In the genomic region with DNA sequence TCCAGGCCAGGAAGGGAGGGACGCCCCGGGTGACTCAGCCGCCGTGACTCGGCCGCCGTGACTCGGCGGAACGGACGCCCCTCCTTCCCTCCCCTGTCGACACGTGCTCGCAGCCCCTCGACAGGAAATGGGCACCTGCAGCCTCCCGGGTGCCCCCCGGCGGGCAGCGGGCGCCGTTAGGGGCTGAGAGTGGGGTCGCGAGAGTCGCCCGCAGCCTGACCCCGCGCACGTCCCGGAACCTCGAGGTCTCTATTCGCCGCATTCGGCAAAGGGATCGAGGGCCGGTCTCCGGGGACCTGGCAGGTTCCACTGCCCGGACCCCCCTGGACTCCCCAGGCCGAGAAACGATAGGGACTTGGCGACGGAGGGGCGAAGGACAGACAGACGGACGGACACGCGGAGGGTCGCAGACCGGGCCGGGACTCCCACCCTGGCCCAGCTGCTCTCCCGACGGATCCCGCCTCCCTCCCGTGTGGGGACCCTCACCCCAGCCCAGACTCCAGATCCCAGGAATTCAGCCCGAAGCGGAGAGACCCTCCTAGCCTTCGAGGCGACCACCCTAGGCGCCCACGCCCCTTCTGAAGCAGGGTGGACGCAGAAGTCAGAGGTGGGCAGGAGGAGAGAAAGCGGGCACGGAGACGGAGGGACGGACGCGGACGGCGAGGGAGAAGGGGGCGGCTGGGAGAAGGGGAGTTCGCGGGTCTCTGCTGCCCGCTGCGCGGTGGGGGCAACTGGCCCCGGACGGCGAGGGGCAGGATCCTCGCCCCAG, we compare ENCODE assay signal across 8 cellular contexts. TPM values are rescaled to one million over a fixed set of nuclear protein-coding genes. Genes with fewer than 3 reads are reported as not detected.
A peak's percentile ranks its signal among the peaks of the same experiment; 100 is the strongest.
DNase-seq lines count a peak whose midpoint lies in the region; ATAC-seq and TF ChIP-seq lines count a peak whose summit lies in the region.

No MANE protein-coding gene starts in this region.

- H3K4me3 ChIP-seq in AG10803 (ENCODE audit: low read length) (peak overlapping the region; percentile 96), lung (peak overlapping the region; percentile 59)

- peak overlapping the region; percentile 86 to 93 for H3K27ac ChIP-seq in lung (ENCODE audit: low read depth in 1 of 2, low read length in 1 of 2)

- DNase-seq in AG10803 (ENCODE audit: low read depth), result peak; percentile 79
- peak; percentile 95 for DNase-seq in HT1080 (ENCODE audit: low read depth)
- DNase-seq in dedifferentiated amniotic fluid mesenchymal stem cell (ENCODE audit: extremely low spot score), result peak; percentile 46
- no peak for DNase-seq in lung (ENCODE audit: low spot score)
- peak; percentile 68 for DNase-seq in stimulated activated CD8-positive, alpha-beta memory T cell treated with anti-CD3 and anti-CD28 coated beads, Interleukin-4, amount 100 ng/mL, for 24 hours (ENCODE audit: low read depth)
- no peak for DNase-seq in foreskin melanocyte
- no peak for DNase-seq in NCI-H2171 (lab: John Stamatoyannopoulos, UW)

- ATAC-seq in activated CD4-positive, CD25-positive, alpha-beta regulatory T cell treated with anti-CD3 and anti-CD28 coated beads, Interleukin-2, amount 50 U/mL, for 24 hours, result peak; percentile 50
- peak; percentile 58 for ATAC-seq in lung (ENCODE audit: insufficient read depth, low FRiP score)

- no peaks in the 10 kb centered on the region for H3K27me3 ChIP-seq in lung (ENCODE audit: control insufficient read depth, insufficient read depth)

- 2 to 3% methylated on average over 57 to 78 of the region's 78 CpGs for WGBS in lung, 2 donors

- H3K9me3 ChIP-seq in lung (ENCODE audit: control insufficient read depth in 2 of 2, insufficient read depth in 1 of 2, low read length in 1 of 2), result no peaks in the 10 kb centered on the region

- no peak for TF ChIP-seq CTCF in AG10803 (conservative IDR thresholded peaks at IDR 0.05; ENCODE audit: low read length)
- no peak for TF ChIP-seq CTCF in lung (IDR thresholded peaks at IDR 0.05; ENCODE audit: control extremely low read depth, extremely low read depth)

- peaks cover 0 to 4% of the 10 kb centered on the region in 2 donors for H3K4me1 ChIP-seq in lung (ENCODE audit: control insufficient read depth in 2 of 2, insufficient read depth in 2 of 2, low read length in 2 of 2)

- H3K36me3 ChIP-seq in lung (ENCODE audit: control insufficient read depth in 2 of 2, insufficient read depth in 2 of 2, low read length in 2 of 2), result no peaks in the 10 kb centered on the region

RNA-seq across cellular contexts. Expression of a gene that starts 0.6 kb away (rescaled TPM):
- 236 and 374 TPM in 2 replicates for total RNA-seq in HT1080 (2014; rRNA removed; shearing (Covaris generic))
- 579 and 580 TPM in 2 replicates for polyA plus RNA-seq in HT1080 (2015; cell fraction: cytosol; rRNA removed)
- polyA plus RNA-seq in HT1080 (2015; cell fraction: nucleus; rRNA removed), result 258 and 269 TPM in 2 replicates
- 10 to 100 TPM in 1 of 2 donors, under 1 TPM in 1; 0.43 to 11.4 TPM for total RNA-seq in lung
- polyA plus RNA-seq in lung, result 10 to 100 TPM; 19.2 to 19.9 TPM

RNA-seq across cellular contexts. Expression of a gene that starts 9.1 kb away (rescaled TPM):
- 135 and 146 TPM in 2 replicates for total RNA-seq in HT1080 (2014; rRNA removed; shearing (Covaris generic))
- polyA plus RNA-seq in HT1080 (2015; cell fraction: cytosol; rRNA removed), result 153 and 193 TPM in 2 replicates
- polyA plus RNA-seq in HT1080 (2015; cell fraction: nucleus; rRNA removed), result 65.8 and 67.2 TPM in 2 replicates
- 10 to 100 TPM; 20.7 to 55.4 TPM for total RNA-seq in lung
- polyA plus RNA-seq in lung, result 10 to 100 TPM; 52.5 to 63.4 TPM

RNA-seq across cellular contexts. Expression of a gene that starts 11.3 kb away (rescaled TPM):
- total RNA-seq in HT1080 (2014; rRNA removed; shearing (Covaris generic)), result 187 and 232 TPM in 2 replicates
- polyA plus RNA-seq in HT1080 (2015; cell fraction: cytosol; rRNA removed), result 137 and 138 TPM in 2 replicates
- 85.4 and 98.4 TPM in 2 replicates for polyA plus RNA-seq in HT1080 (2015; cell fraction: nucleus; rRNA removed)
- total RNA-seq in lung, result 10 to 100 TPM; 49.8 to 74.6 TPM
- 10 to 100 TPM; 47.1 to 77.2 TPM for polyA plus RNA-seq in lung

RNA-seq across cellular contexts. Expression of a gene that starts 19.3 kb away (rescaled TPM):
- total RNA-seq in HT1080 (2014; rRNA removed; shearing (Covaris generic)), result 44.0 and 64.7 TPM in 2 replicates
- polyA plus RNA-seq in HT1080 (2015; cell fraction: cytosol; rRNA removed), result 81.2 and 103 TPM in 2 replicates
- 52.2 and 66.5 TPM in 2 replicates for polyA plus RNA-seq in HT1080 (2015; cell fraction: nucleus; rRNA removed)
- total RNA-seq in lung, result 10 to 100 TPM; 17.9 to 38.8 TPM
- polyA plus RNA-seq in lung, result 10 to 100 TPM; 26.8 to 30.8 TPM

RNA-seq across cellular contexts. Expression of a gene that starts 19.7 kb away (rescaled TPM):
- total RNA-seq in HT1080 (2014; rRNA removed; shearing (Covaris generic)), result 355 and 356 TPM in 2 replicates
- polyA plus RNA-seq in HT1080 (2015; cell fraction: cytosol; rRNA removed), result 241 and 261 TPM in 2 replicates
- polyA plus RNA-seq in HT1080 (2015; cell fraction: nucleus; rRNA removed), result 209 and 260 TPM in 2 replicates
- total RNA-seq in lung, result 10 to 100 TPM; 40.8 to 92.7 TPM
- polyA plus RNA-seq in lung, result 100 to 1,000 TPM in 1 of 2 donors, 10 to 100 TPM in 1; 99.4 to 140 TPM

Comparison
In these comparisons a context has a peak if more than half of its experiments do, and no peak if none do; other contexts are left out.
1. DNase-seq: peak in AG10803 (single experiment), HT1080 (single experiment), dedifferentiated amniotic fluid mesenchymal stem cell (single experiment) and stimulated activated CD8-positive, alpha-beta memory T cell treated with anti-CD3 and anti-CD28 coated beads, Interleukin-4, amount 100 ng/mL, for 24 hours (single experiment); none in lung (single experiment), foreskin melanocyte (single experiment) and NCI-H2171 (single experiment).
2. RNA of a gene that starts 0.6 kb away (total RNA-seq): 236 to 374 TPM in HT1080; 0.43 to 11.4 TPM in lung; every median in the first group is over 10 times any median in the second.